21 cellular contexts compared by ENCODE assay signal in the genomic region with DNA sequence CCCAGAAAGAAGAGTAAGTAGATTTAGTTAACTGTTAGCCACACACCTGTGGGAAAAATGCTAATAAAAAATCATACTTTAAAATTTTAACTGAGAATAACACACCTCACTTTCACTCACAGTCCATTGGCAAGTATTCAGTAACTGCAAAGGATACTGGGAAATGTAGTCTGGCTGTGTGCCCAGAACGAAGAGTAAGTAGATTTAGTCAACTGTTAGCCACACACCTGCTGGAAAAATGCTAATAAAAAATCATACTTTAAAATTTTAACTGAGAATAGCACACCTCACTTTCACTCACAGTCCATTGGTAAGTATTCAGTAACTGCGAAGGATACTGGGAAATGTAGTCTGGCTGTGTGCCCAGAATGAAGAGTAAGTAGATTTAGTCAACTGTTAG.
DNase-seq lines count a peak whose midpoint lies in the region; ATAC-seq and TF ChIP-seq lines count a peak whose summit lies in the region.
"Had no signal": no experiment of that assay in that cellular context is flagged by ENCODE, and none has a peak within 500 bp of the region (broad histone marks: within the 10 kb centered on the region; RNA-seq: fewer than 3 reads in every experiment).

No MANE protein-coding gene starts in this region.

- intact Hi-C loops in Calu3 (cut with micrococcal nuclease; ENCODE audit: unreplicated experiment) (no loop called here), left colon (cut with DNase I, micrococcal nuclease) (no loop called here)

- no TSS peak for BruUV-seq in Calu3 (replicated peaks; lab: Mats Ljungman, UMichigan)

- peaks cover 4% of the 10 kb centered on the region for H3K9me3 Mint-ChIP-seq in Calu3 (ENCODE audit: low read depth, unreplicated experiment)
- H3K9me3 Mint-ChIP-seq: activated CD4-positive, alpha-beta memory T cell treated with anti-CD3 and anti-CD28 coated beads for 36 hours; T-helper 2 cell treated with Interferon-gamma antibody and Interleukin-4, amounts not matched to agents 5 μg/mL and 100 μg/mL, for 36 hours had no signal

- H3K36me3 Mint-ChIP-seq in Calu3 (ENCODE audit: insufficient read depth, unreplicated experiment): no peaks in the 10 kb centered on the region
- H3K36me3 Mint-ChIP-seq: activated CD4-positive, alpha-beta memory T cell treated with anti-CD3 and anti-CD28 coated beads for 36 hours had no signal

- no peak overlapping the region for H3K27ac Mint-ChIP-seq in Calu3 (ENCODE audit: unreplicated experiment)
- H3K27ac Mint-ChIP-seq: activated CD4-positive, alpha-beta memory T cell treated with anti-CD3 and anti-CD28 coated beads for 36 hours; B cell; IgD-negative memory B cell; T-helper 2 cell treated with Interferon-gamma antibody and Interleukin-4, amounts not matched to agents 5 μg/mL and 100 μg/mL, for 36 hours had no signal

- H3K4me3 Mint-ChIP-seq in Calu3 (ENCODE audit: low read depth, unreplicated experiment): no peak overlapping the region
- H3K4me3 Mint-ChIP-seq: activated CD4-positive, alpha-beta memory T cell treated with anti-CD3 and anti-CD28 coated beads for 36 hours; B cell; central memory CD8-positive, alpha-beta T cell; IgD-negative memory B cell; T-helper 2 cell treated with Interferon-gamma antibody and Interleukin-4, amounts not matched to agents 5 μg/mL and 100 μg/mL, for 36 hours had no signal

- ATAC-seq in left colon (peak; percentile 67), HG02623 (IDR thresholded peaks at IDR 0.05; ENCODE audit: unreplicated experiment) (no peak)
- ATAC-seq: SK-N-SH treated with all-trans-retinoic acid at 6 μM for 48 hours had no signal

- H3K27me3 Mint-ChIP-seq in Calu3 (ENCODE audit: unreplicated experiment): no peaks in the 10 kb centered on the region
- H3K27me3 Mint-ChIP-seq: activated CD4-positive, alpha-beta memory T cell treated with anti-CD3 and anti-CD28 coated beads for 36 hours; B cell; central memory CD8-positive, alpha-beta T cell; IgD-negative memory B cell had no signal

- peak; percentile 1 for DNase-seq in Calu3
- peak; percentile 2 for DNase-seq in LoVo (ENCODE audit: low spot score)
- DNase-seq in NCI-H69 (lab: John Stamatoyannopoulos, UW): peak; percentile 2
- DNase-seq in left colon: peak; percentile 15 to 34
- no peak for DNase-seq in NCI-H2107 treated with DMSO at 0.1 percent for 48 hours (lab: John Stamatoyannopoulos, UW; ENCODE audit: unreplicated experiment)
- DNase-seq in activated effector memory CD4-positive, alpha-beta T cell treated with anti-CD3 and anti-CD28 coated beads, Interleukin-2, amount 50 U/mL, for 16 hours: no peak
- DNase-seq: activated CD4-positive, alpha-beta memory T cell treated with anti-CD3 and anti-CD28 coated beads for 36 hours; activated CD4-positive, CD25-positive, alpha-beta regulatory T cell; activated naive CD4-positive, alpha-beta T cell treated with Interleukin-2 at 50 U/mL for 16 hours; activated T-cell treated with anti-CD3 and anti-CD28 coated beads for 4 hours; foreskin melanocyte; hippocampal formation; islet precursor cell; nucleus accumbens; upper lobe of left lung had no signal

- CTCF ChIA-PET in Calu3 (lab: Charles Lee): no interaction called here

- no peaks in the 10 kb centered on the region for H3K4me1 Mint-ChIP-seq in Calu3 (ENCODE audit: low read depth, unreplicated experiment)
- H3K4me1 Mint-ChIP-seq: B cell; central memory CD8-positive, alpha-beta T cell; IgD-negative memory B cell had no signal

- TF ChIP-seq CTCF in Calu3 (IDR thresholded peaks at IDR 0.05; ENCODE audit: unreplicated experiment): no peak

Comparison
In these comparisons a context has a peak if more than half of its experiments do, and no peak if none do; other contexts are left out.
1. DNase-seq: peak in Calu3 (single experiment), LoVo (single experiment), NCI-H69 (single experiment) and left colon (2 of 2); none in NCI-H2107 treated with DMSO at 0.1 percent for 48 hours (single experiment) and activated effector memory CD4-positive, alpha-beta T cell treated with anti-CD3 and anti-CD28 coated beads, Interleukin-2, amount 50 U/mL, for 16 hours (single experiment).